ENCODE assay signal across 8 cellular contexts in genomic region chr6:4351857-4352669, GRCh38.
DNase-seq lines count a peak whose midpoint lies in the region; ATAC-seq and TF ChIP-seq lines count a peak whose summit lies in the region.

No MANE protein-coding gene starts in this region.

- no peak overlapping the region for H3K4me3 Mint-ChIP-seq in natural killer cell

- no peaks in the 10 kb centered on the region for H3K4me1 Mint-ChIP-seq in natural killer cell

- H3K27me3 Mint-ChIP-seq in natural killer cell (ENCODE audit: low read depth in 2 of 2) = no peaks in the 10 kb centered on the region

- DNase-seq in DMS 273 (lab: John Stamatoyannopoulos, UW; ENCODE audit: unreplicated experiment) (peak; percentile 44), DMS 273 treated with DMSO at 0.1 percent for 48 hours (lab: John Stamatoyannopoulos, UW) (no peak), dermis blood vessel endothelial cell (peak; percentile 91), medulla oblongata (ENCODE audit: extremely low spot score) (peak; percentile 50), ureter (ENCODE audit: low spot score) (peak; percentile 69), GDM1 (lab: John Stamatoyannopoulos, UW) (no peak), natural killer cell (no peak)

- intact Hi-C loops in natural killer cell (cut with micrococcal nuclease) = no loop called here

- H3K9me3 Mint-ChIP-seq in natural killer cell = peaks cover 0 to 2% of the 10 kb centered on the region in 2 donors

- H3K36me3 Mint-ChIP-seq in natural killer cell = no peaks in the 10 kb centered on the region

- H3K27ac Mint-ChIP-seq in natural killer cell = no peak overlapping the region

- no peak for TF ChIP-seq CTCF in natural killer cell (IDR thresholded peaks at IDR 0.05)

- no peak for ATAC-seq in HG02973 (IDR thresholded peaks at IDR 0.05; ENCODE audit: unreplicated experiment)
- no peak for ATAC-seq in natural killer cell

Comparison
In these comparisons a context has a peak if more than half of its experiments do, and no peak if none do; other contexts are left out.
1. DNase-seq: peak in DMS 273 (single experiment), dermis blood vessel endothelial cell (single experiment), medulla oblongata (single experiment) and ureter (single experiment); none in DMS 273 treated with DMSO at 0.1 percent for 48 hours (single experiment), GDM1 (single experiment) and natural killer cell (single experiment).